Comparison of ENCODE assay signal across 29 cellular contexts in genomic region chr12:68846811-68847210, GRCh38.
"Had no signal": no experiment of that assay in that cellular context is flagged by ENCODE, and none has a peak within 500 bp of the region (broad histone marks: within the 10 kb centered on the region; RNA-seq: fewer than 3 reads in every experiment).

No MANE protein-coding gene starts in this region.

- H3K4me3 ChIP-seq: esophagus muscularis mucosa, gastrocnemius medialis, heart left ventricle had no signal

- DNase-seq: activated CD4-positive, alpha-beta memory T cell treated with anti-CD3 and anti-CD28 coated beads for 36 hours; activated CD4-positive, alpha-beta T cell treated with anti-CD3 and anti-CD28 coated beads for 36 hours; activated CD4-positive, alpha-beta T cell treated with anti-CD3 and anti-CD28 coated beads, Interleukin-2, amount 10 ng/mL, durations not matched to agents 24 days and 14 days; activated CD4-positive, CD25-positive, alpha-beta regulatory T cell; activated CD4-positive, CD25-positive, alpha-beta regulatory T cell treated with anti-CD3 and anti-CD28 coated beads, Interleukin-2, amount 50 U/mL, for 72 hours; activated CD8-positive, alpha-beta memory T cell treated with anti-CD3 and anti-CD28 coated beads, Interleukin-2, amount 10 ng/mL, durations not matched to agents 7 days and 5 days; activated CD8-positive, alpha-beta memory T cell treated with anti-CD3 and anti-CD28 coated beads, Interleukin-2, amount 50 U/mL, for 4 hours; activated CD8-positive, alpha-beta T cell treated with anti-CD3 and anti-CD28 coated beads, Interleukin-2, amount 10 ng/mL, durations not matched to agents 7 days and 5 days; activated effector memory CD4-positive, alpha-beta T cell treated with anti-CD3 and anti-CD28 coated beads, Interleukin-2, amount 50 U/mL, for 16 hours; activated naive CD4-positive, alpha-beta T cell treated with anti-CD3 and anti-CD28 coated beads for 36 hours; activated naive CD8-positive, alpha-beta T cell treated with anti-CD3 and anti-CD28 coated beads, Interleukin-2, amount 10 ng/mL, durations not matched to agents 7 days and 5 days; activated T-cell treated with anti-CD3 and anti-CD28 coated beads, Interleukin-2, amount 50 U/mL, for 1 hour; amniotic stem cell; anterior cingulate cortex; brain microvascular endothelial cell; caudate nucleus; cortex of kidney; dermis blood vessel endothelial cell; effector CD4-positive, alpha-beta T cell; effector memory CD8-positive, alpha-beta T cell; foreskin keratinocyte; gastrocnemius medialis; glutamatergic neuron; heart left ventricle; T-helper 2 cell had no signal

- FAIRE-seq: astrocyte, bronchial epithelial cell, colon had no signal

- H3K27ac ChIP-seq: brain microvascular endothelial cell, esophagus muscularis mucosa, foreskin keratinocyte, gastrocnemius medialis, heart left ventricle had no signal

- ATAC-seq: activated CD4-positive, alpha-beta T cell treated with anti-CD3 and anti-CD28 coated beads for 36 hours; activated CD8-positive, alpha-beta memory T cell treated with anti-CD3 and anti-CD28 coated beads, Interleukin-2, amount 10 ng/mL, durations not matched to agents 7 days and 5 days; activated CD8-positive, alpha-beta T cell treated with anti-CD3 and anti-CD28 coated beads, Interleukin-2, amount 10 ng/mL, durations not matched to agents 7 days and 5 days; effector memory CD8-positive, alpha-beta T cell; foreskin keratinocyte; gastrocnemius medialis; heart left ventricle had no signal

- H3K4me1 ChIP-seq: esophagus muscularis mucosa, foreskin keratinocyte, gastrocnemius medialis, heart left ventricle had no signal

- H3K9me3 ChIP-seq: esophagus muscularis mucosa, gastrocnemius medialis, heart left ventricle had no signal

- H3K27me3 ChIP-seq: brain microvascular endothelial cell, esophagus muscularis mucosa, foreskin keratinocyte, gastrocnemius medialis, heart left ventricle had no signal
